Comparison of ENCODE assay signal across 12 cellular contexts in genomic region chr11:102429691-102430090, GRCh38. TPM values are rescaled to one million over a fixed set of nuclear protein-coding genes. Genes with fewer than 3 reads are reported as not detected.
DNase-seq lines count a peak whose midpoint lies in the region; ATAC-seq and TF ChIP-seq lines count a peak whose summit lies in the region.
"Had no signal": no experiment of that assay in that cellular context is flagged by ENCODE, and none has a peak within 500 bp of the region (broad histone marks: within the 10 kb centered on the region; RNA-seq: fewer than 3 reads in every experiment).

No MANE protein-coding gene starts in this region.

- H3K36me3 ChIP-seq in rectal smooth muscle tissue (ENCODE audit: control insufficient read depth, insufficient read depth, low read length), result peaks cover 2% of the 10 kb centered on the region
- H3K36me3 ChIP-seq in upper lobe of right lung, result peaks cover 4% of the 10 kb centered on the region

- H3K27me3 Mint-ChIP-seq in activated CD4-positive, alpha-beta T cell treated with anti-CD3 and anti-CD28 coated beads for 36 hours, result no peaks in the 10 kb centered on the region
- H3K27me3 Mint-ChIP-seq in activated naive CD8-positive, alpha-beta T cell, result no peaks in the 10 kb centered on the region

- peaks cover 14% of the 10 kb centered on the region for H3K4me1 ChIP-seq in rectal smooth muscle tissue (ENCODE audit: control insufficient read depth, insufficient read depth, low read length)
- peaks cover 15% of the 10 kb centered on the region for H3K4me1 ChIP-seq in upper lobe of right lung
- H3K4me1 ChIP-seq: parathyroid adenoma had no signal

- POLR2A ChIA-PET in activated CD4-positive, alpha-beta T cell treated with anti-CD3 and anti-CD28 coated beads for 36 hours (lab: Charles Lee), result interaction anchor here (0.6 to 1.3 kb wide), 4 partner anchors 9 to 110 kb away, joined by 4 to 9 read pairs (median 5); no protein-coding TSS in a partner anchor
- POLR2A ChIA-PET in HEK293T (lab: Yijun Ruan, JAX), result no interaction called here

- H3K36me3 Mint-ChIP-seq in activated CD4-positive, alpha-beta T cell treated with anti-CD3 and anti-CD28 coated beads for 36 hours (ENCODE audit: low read depth), result peaks cover 73% of the 10 kb centered on the region
- H3K36me3 Mint-ChIP-seq in activated naive CD8-positive, alpha-beta T cell, result peaks cover 28% of the 10 kb centered on the region

- H3K4me3 ChIP-seq in rectal smooth muscle tissue (ENCODE audit: low read length) (no peak overlapping the region), upper lobe of right lung (no peak overlapping the region), coronary artery (no peak overlapping the region)
- H3K4me3 ChIP-seq: upper lobe of left lung had no signal

- peaks cover 82% of the 10 kb centered on the region for H3K4me1 Mint-ChIP-seq in activated CD4-positive, alpha-beta T cell treated with anti-CD3 and anti-CD28 coated beads for 36 hours
- peaks cover 80% of the 10 kb centered on the region for H3K4me1 Mint-ChIP-seq in activated naive CD8-positive, alpha-beta T cell (ENCODE audit: low read depth)

- H3K9me3 Mint-ChIP-seq in activated CD4-positive, alpha-beta T cell treated with anti-CD3 and anti-CD28 coated beads for 36 hours (ENCODE audit: low read depth), result peaks cover 27% of the 10 kb centered on the region
- H3K9me3 Mint-ChIP-seq in activated naive CD8-positive, alpha-beta T cell (ENCODE audit: low read depth), result peaks cover 7% of the 10 kb centered on the region

- peak overlapping the region; percentile 27 for H3K27ac ChIP-seq in rectal smooth muscle tissue (ENCODE audit: low read depth, low read length)
- no peak overlapping the region for H3K27ac ChIP-seq in upper lobe of right lung
- H3K27ac ChIP-seq in coronary artery, result no peak overlapping the region
- H3K27ac ChIP-seq: parathyroid adenoma, upper lobe of left lung had no signal

- DNase-seq in activated CD4-positive, alpha-beta T cell treated with anti-CD3 and anti-CD28 coated beads for 36 hours, result no peak
- DNase-seq in activated CD4-positive, alpha-beta T cell treated with anti-CD3 and anti-CD28 coated beads for 1 hour, result no peak
- no peak for DNase-seq in HEK293T (ENCODE audit: extremely low spot score)
- DNase-seq in upper lobe of right lung, result no peak
- no peak for DNase-seq in coronary artery (ENCODE audit: low spot score)
- DNase-seq: islet precursor cell, NCI-H1092 treated with DMSO at 0.1 percent for 48 hours, upper lobe of left lung had no signal

- H3K27me3 ChIP-seq in rectal smooth muscle tissue (ENCODE audit: control insufficient read depth, insufficient read depth, low read length) (no peaks in the 10 kb centered on the region), upper lobe of right lung (no peaks in the 10 kb centered on the region)
- H3K27me3 ChIP-seq: upper lobe of left lung had no signal

- TF ChIP-seq CTCF in upper lobe of right lung (IDR thresholded peaks at IDR 0.05) (no peak), coronary artery (IDR thresholded peaks at IDR 0.05) (no peak)

- peaks cover 6% of the 10 kb centered on the region for H3K9me3 ChIP-seq in upper lobe of right lung

- ATAC-seq in activated CD4-positive, alpha-beta T cell treated with anti-CD3 and anti-CD28 coated beads for 36 hours, result peak; percentile 4
- peak; percentile 5 for ATAC-seq in HG02642 (IDR thresholded peaks at IDR 0.05; ENCODE audit: poor library complexity, unreplicated experiment)
- no peak for ATAC-seq in upper lobe of right lung

- no peak overlapping the region for H3K9ac ChIP-seq in rectal smooth muscle tissue (ENCODE audit: low read length)
- H3K9ac ChIP-seq: parathyroid adenoma had no signal

- H3K4me3 Mint-ChIP-seq in activated CD4-positive, alpha-beta T cell treated with anti-CD3 and anti-CD28 coated beads for 36 hours, result peak overlapping the region; percentile 23
- peak overlapping the region; percentile 8 for H3K4me3 Mint-ChIP-seq in activated naive CD8-positive, alpha-beta T cell

- CTCF ChIA-PET in activated CD4-positive, alpha-beta T cell treated with anti-CD3 and anti-CD28 coated beads for 36 hours (lab: Charles Lee), result interaction anchor here (0.5 to 1.7 kb wide), 9 partner anchors 9 to 88 kb away, joined by 3 to 10 read pairs (median 4); no protein-coding TSS in a partner anchor
- CTCF ChIA-PET in HEK293T (lab: Yijun Ruan, JAX), result no interaction called here

- intact Hi-C loops in activated CD4-positive, alpha-beta T cell treated with anti-CD3 and anti-CD28 coated beads for 36 hours (cut with DNase I, micrococcal nuclease), result loop anchor here (1.0 to 5.0 kb wide), 5 partner anchors 9 to 32 kb away; no protein-coding TSS in a partner anchor
- intact Hi-C loops in upper lobe of right lung (cut with DNase I), result no loop called here

- peak overlapping the region; percentile 96 for H3K27ac Mint-ChIP-seq in activated CD4-positive, alpha-beta T cell treated with anti-CD3 and anti-CD28 coated beads for 36 hours
- peak overlapping the region; percentile 89 for H3K27ac Mint-ChIP-seq in activated naive CD8-positive, alpha-beta T cell

TF ChIP-seq in HEK293T, 16 proteins besides CTCF, POLR2A, EP300 and RAD21:
- no peak for TF ChIP-seq ZNF384 (IDR thresholded peaks at IDR 0.05)
- no peak for TF ChIP-seq SUZ12 (IDR thresholded peaks at IDR 0.05)
- TF ChIP-seq L3MBTL2 (conservative IDR thresholded peaks at IDR 0.05), result no peak
- TF ChIP-seq FOXK2 (IDR thresholded peaks at IDR 0.05), result no peak
- no peak for TF ChIP-seq FOXM1 (IDR thresholded peaks at IDR 0.05; ENCODE audit: borderline replicate concordance)
- TF ChIP-seq PKNOX1 (IDR thresholded peaks at IDR 0.05), result no peak
- no peak for TF ChIP-seq ARNT (IDR thresholded peaks at IDR 0.05)
- no peak for TF ChIP-seq NFRKB (IDR thresholded peaks at IDR 0.05)
- no peak for TF ChIP-seq FOXA1 (IDR thresholded peaks at IDR 0.05)

RNA-seq across cellular contexts. Expression of gene TMEM123, which starts 22.9 kb away (rescaled TPM):
- total RNA-seq in activated CD4-positive, alpha-beta T cell treated with anti-CD3 and anti-CD28 coated beads for 36 hours, result 100 to 1,000 TPM; 179 to 392 TPM
- total RNA-seq in upper lobe of right lung, result 203 TPM
